11 cellular contexts compared by ENCODE assay signal in genomic region chr14:30657606-30658163, GRCh38. TPM values are rescaled to one million over a fixed set of nuclear protein-coding genes. Genes with fewer than 3 reads are reported as not detected.
A peak's percentile ranks its signal among the peaks of the same experiment; 100 is the strongest.
DNase-seq lines count a peak whose midpoint lies in the region; ATAC-seq, FAIRE-seq and TF ChIP-seq lines count a peak whose summit lies in the region.
"Had no signal": no experiment of that assay in that cellular context is flagged by ENCODE, and none has a peak within 500 bp of the region (broad histone marks: within the 10 kb centered on the region; RNA-seq: fewer than 3 reads in every experiment).

No MANE protein-coding gene starts in this region.

- H3K27ac ChIP-seq in A549 = no peak overlapping the region
- H3K27ac ChIP-seq: HL-60, neutrophil had no signal

- H3K4me3 ChIP-seq in A549 (no peak overlapping the region), fibroblast of pulmonary artery (replicated peaks; ENCODE audit: low read depth, low read length) (no peak overlapping the region)

- peak; percentile 44 to 52 for TF ChIP-seq RAD21 in A549 (conservative IDR thresholded peaks at IDR 0.05 in 1 of 2, IDR thresholded peaks at IDR 0.05 in 1 of 2)

- FAIRE-seq in A549 (lab: Jason Lieb, UNC) = no peak

- 8% methylated on average over 2 of the region's 2 CpGs for WGBS in A549 (ENCODE audit: missing lambda C conversion rate)

- POLR2A ChIA-PET in A549 (lab: Yijun Ruan, JAX) = interaction anchor here (0.7 kb wide), 1 partner anchor 382 kb away, joined by 3 read pairs; no protein-coding TSS in a partner anchor

- H3K9me3 ChIP-seq in A549 = no peaks in the 10 kb centered on the region
- H3K9me3 ChIP-seq: neutrophil had no signal

- H3K4me2 ChIP-seq in A549 = no peak overlapping the region

- TF ChIP-seq CTCF in A549 (IDR thresholded peaks at IDR 0.05) (peak; percentile 48), fibroblast of pulmonary artery (IDR thresholded peaks at IDR 0.05; ENCODE audit: low read length, missing control alignments) (peak; percentile 36)

- no peak for ATAC-seq in A549
- ATAC-seq in HG02759 (IDR thresholded peaks at IDR 0.05; ENCODE audit: unreplicated experiment) = no peak
- ATAC-seq in HG03095 (IDR thresholded peaks at IDR 0.05; ENCODE audit: unreplicated experiment) = no peak

- TF ChIP-seq EP300 in A549 (IDR thresholded peaks at IDR 0.05) = no peak

- CTCF ChIA-PET in A549 (lab: Yijun Ruan, JAX) = interaction anchor here (0.9 to 1.4 kb wide), 3 partner anchors 18 to 27 kb away, joined by 3 to 5 read pairs (median 4); no protein-coding TSS in a partner anchor

- no peak for TF ChIP-seq POLR2A in A549 (IDR thresholded peaks at IDR 0.05; ENCODE audit: low read length)

- H3K4me1 ChIP-seq in A549 = no peaks in the 10 kb centered on the region

- DNase-seq in A549 (ENCODE audit: low read depth in 1 of 2, low spot score in 1 of 2) = peak; percentile 3 to 17
- DNase-seq in ELR (ENCODE audit: low read depth) = peak; percentile 43
- DNase-seq in RKO (ENCODE audit: low spot score) = peak; percentile 23
- DNase-seq in fibroblast of pulmonary artery (ENCODE audit: low read depth) = peak; percentile 44
- DNase-seq in NCI-H345 treated with DMSO at 0.1 percent for 48 hours (lab: John Stamatoyannopoulos, UW; ENCODE audit: unreplicated experiment) = no peak
- no peak for DNase-seq in activated T-cell treated with anti-CD3 and anti-CD28 coated beads, Interleukin-2, amount 50 U/mL, for 48 hours
- DNase-seq: activated naive CD8-positive, alpha-beta T cell treated with anti-CD3 and anti-CD28 coated beads for 36 hours had no signal

TF ChIP-seq in A549, 52 proteins besides CTCF, POLR2A, EP300 and RAD21:
- TF ChIP-seq CHD2 (IDR thresholded peaks at IDR 0.05; ENCODE audit: low read length, partially characterized antibody) (no peak), KDM1A (IDR thresholded peaks at IDR 0.05; ENCODE audit: low read depth) (no peak), SMC3 (IDR thresholded peaks at IDR 0.05) (peak; percentile 55), PBX3 (IDR thresholded peaks at IDR 0.05) (no peak), CBX8 (IDR thresholded peaks at IDR 0.05) (no peak), MAX (IDR thresholded peaks at IDR 0.05) (no peak), HOXB5 (CRISPR knock-in tag; IDR thresholded peaks at IDR 0.05) (no peak), TFCP2L1 (CRISPR knock-in tag; IDR thresholded peaks at IDR 0.05) (no peak)

RNA-seq across cellular contexts. Expression of gene SCFD1, which starts 35.6 kb away (rescaled TPM):
- polyA plus RNA-seq in A549 (2011; rRNA removed) = 107 and 158 TPM in 2 replicates
- polyA plus RNA-seq in A549 (2012; cell fraction: cytosol; rRNA removed) = 19.3 and 20.6 TPM in 2 replicates
- 10.4 and 18.1 TPM in 2 replicates for polyA plus RNA-seq in A549 (2012; cell fraction: nucleus; rRNA removed)
- 52.1 to 54.6 TPM (median 54.0 TPM) in 3 replicates for polyA plus RNA-seq in A549 (2017; fragmentation: RNase III; extraction: RNeasy Plus Mini Kit Qiagen cat#74134 plus additional on column Dnase treatment)
- 36.1 and 46.5 TPM in 2 replicates for polyA minus RNA-seq in A549 (2011; rRNA and poly(A)+ RNA removed)

Comparison
In these comparisons a context has a peak if more than half of its experiments do, and no peak if none do; other contexts are left out.
1. DNase-seq: peak in A549 (2 of 2), ELR (single experiment), RKO (single experiment) and fibroblast of pulmonary artery (single experiment); none in NCI-H345 treated with DMSO at 0.1 percent for 48 hours (single experiment) and activated T-cell treated with anti-CD3 and anti-CD28 coated beads, Interleukin-2, amount 50 U/mL, for 48 hours (0 of 2).